9 cellular contexts compared by ENCODE assay signal in genomic region chr1:211548321-211549091, GRCh38.
DNase-seq lines count a peak whose midpoint lies in the region; ATAC-seq and TF ChIP-seq lines count a peak whose summit lies in the region.
"Had no signal": no experiment of that assay in that cellular context is flagged by ENCODE, and none has a peak within 500 bp of the region (broad histone marks: within the 10 kb centered on the region; RNA-seq: fewer than 3 reads in every experiment).

No MANE protein-coding gene starts in this region.

- peak; percentile 76 for DNase-seq in NCI-H2171 (lab: John Stamatoyannopoulos, UW)
- DNase-seq in erythroblast (lab: John Stamatoyannopoulos, UW) = peak; percentile 75 to 77
- DNase-seq in retina = peak; percentile 20
- no peak for DNase-seq in brain microvascular endothelial cell
- no peak for DNase-seq in HK-2 (ENCODE audit: unreplicated experiment)
- DNase-seq: H7 had no signal

- ATAC-seq in GM18868 (IDR thresholded peaks at IDR 0.05; ENCODE audit: unreplicated experiment) (peak; percentile 59), HG02610 (IDR thresholded peaks at IDR 0.05; ENCODE audit: unreplicated experiment) (no peak), HG03135 (IDR thresholded peaks at IDR 0.05; ENCODE audit: unreplicated experiment) (no peak)

- H3K4me3 ChIP-seq in brain microvascular endothelial cell (ENCODE audit: low read depth, low read length) = no peak overlapping the region

- no peak for TF ChIP-seq CTCF in brain microvascular endothelial cell (IDR thresholded peaks at IDR 0.05; ENCODE audit: low read depth, low read length, missing control alignments)

- no peak for TF ChIP-seq POLR2A in erythroblast (IDR thresholded peaks at IDR 0.05; ENCODE audit: low read length)

- in situ Hi-C loops in brain microvascular endothelial cell (cut with HindIII; ENCODE audit: low pct_ligation_motif_present, low sequenced_read_pairs) = no loop called here

- no peaks in the 10 kb centered on the region for H3K27me3 ChIP-seq in brain microvascular endothelial cell (replicated peaks)

- H3K36me3 ChIP-seq in brain microvascular endothelial cell (replicated peaks) = no peaks in the 10 kb centered on the region

- no peak overlapping the region for H3K27ac ChIP-seq in brain microvascular endothelial cell

Comparison
In these comparisons a context has a peak if more than half of its experiments do, and no peak if none do; other contexts are left out.
1. DNase-seq: peak in NCI-H2171 (single experiment), erythroblast (2 of 2) and retina (single experiment); none in brain microvascular endothelial cell (single experiment) and HK-2 (single experiment).